In genomic region chr19:57560049-57560491, GRCh38 we compare ENCODE assay signal across 8 cellular contexts. TPM values are rescaled to one million over a fixed set of nuclear protein-coding genes. Genes with fewer than 3 reads are reported as not detected.
DNase-seq lines count a peak whose midpoint lies in the region; ATAC-seq, FAIRE-seq and TF ChIP-seq lines count a peak whose summit lies in the region.

No MANE protein-coding gene starts in this region.

- peaks cover 11% of the 10 kb centered on the region for H3K4me1 ChIP-seq in psoas muscle

- H3K4me1 Mint-ChIP-seq in WTC11: peaks cover 11% of the 10 kb centered on the region

- H3K9me3 Mint-ChIP-seq in WTC11: peaks cover 52% of the 10 kb centered on the region

- ATAC-seq in WTC11 (no peak), psoas muscle (peak in 3 of 4 donors; percentile 20 to 57 (median 48)), HG02938 (IDR thresholded peaks at IDR 0.05; ENCODE audit: unreplicated experiment) (no peak)

- H3K4me3 Mint-ChIP-seq in WTC11: peak overlapping the region; percentile 97

- no peak for FAIRE-seq in RCC 7860 (lab: Jason Lieb, UNC)

- CTCF ChIA-PET in WTC11 (lab: Charles Lee): no interaction called here

- in situ Hi-C loops in ACHN (cut with HindIII; ENCODE audit: low pct_ligation_motif_present, low pct_unique_long_range_greater_than_20kb, low sequenced_read_pairs): no loop called here

- peaks cover 42% of the 10 kb centered on the region for H3K36me3 Mint-ChIP-seq in WTC11

- no peak for TF ChIP-seq CTCF in WTC11 (IDR thresholded peaks at IDR 0.05)
- TF ChIP-seq CTCF in psoas muscle (IDR thresholded peaks at IDR 0.05): no peak

- peaks cover 31% of the 10 kb centered on the region for H3K9me3 ChIP-seq in psoas muscle

- peaks cover 3% of the 10 kb centered on the region; the same call in 1 of the 2 replicates for H3K36me3 ChIP-seq in H7 (replicated peaks; ENCODE audit: control insufficient read depth, insufficient read depth, low read length)
- H3K36me3 ChIP-seq in psoas muscle (ENCODE audit: insufficient read depth in 1 of 2, low read depth in 1 of 2): peaks cover 6 to 12% of the 10 kb centered on the region in 2 donors

- POLR2A ChIA-PET in WTC11 (lab: Charles Lee): no interaction called here

- WGBS in psoas muscle, 3 donors: 16 to 23% (median 20%) methylated on average over 23 of the region's 23 CpGs

- peaks cover 40% of the 10 kb centered on the region for H3K27me3 Mint-ChIP-seq in WTC11 (ENCODE audit: low read depth)

- DNase-seq in ACHN: peak; percentile 17
- peak; percentile 36 for DNase-seq in H7
- DNase-seq in WTC11 (ENCODE audit: low spot score): no peak
- peak; percentile 81 for DNase-seq in foreskin melanocyte
- peak; percentile 46 to 60 for DNase-seq in psoas muscle
- DNase-seq in stimulated activated naive CD4-positive, alpha-beta T cell treated with Interleukin-2 at 50 U/mL for 16 hours (lab: John Stamatoyannopoulos, UW): no peak
- DNase-seq in RCC 7860 (ENCODE audit: low spot score): no peak

- intact Hi-C loops in psoas muscle (cut with DNase I): loop anchor here in 1 of 2 donors (2.0 kb wide), 1 partner anchor 19 kb away; the partner anchor contains the start of gene ZNF416

- H3K4me3 ChIP-seq in H7 (ENCODE audit: insufficient read depth, low read depth, low read length) (no peak overlapping the region), psoas muscle (peak overlapping the region; percentile 96)

- H3K27me3 ChIP-seq in H7 (ENCODE audit: control insufficient read depth, insufficient read depth, low read length): no peaks in the 10 kb centered on the region
- no peaks in the 10 kb centered on the region for H3K27me3 ChIP-seq in psoas muscle (ENCODE audit: insufficient read depth in 3 of 3, low read length in 2 of 3)

- peak overlapping the region; percentile 68 for H3K27ac ChIP-seq in psoas muscle

- no peak overlapping the region; the same call in 1 of the 2 replicates for H3K27ac Mint-ChIP-seq in WTC11

TF ChIP-seq in WTC11, 78 proteins besides CTCF, POLR2A, EP300 and RAD21:
- TF ChIP-seq CREM (CRISPR knock-in tag; IDR thresholded peaks at IDR 0.05) (no peak), ESRRA (CRISPR knock-in tag; IDR thresholded peaks at IDR 0.05; ENCODE audit: borderline replicate concordance) (no peak), ZNF416 (CRISPR knock-in tag; IDR thresholded peaks at IDR 0.05) (no peak), HMGXB4 (CRISPR knock-in tag; IDR thresholded peaks at IDR 0.05) (no peak), USF2 (CRISPR knock-in tag; IDR thresholded peaks at IDR 0.05) (no peak), TEAD1 (CRISPR knock-in tag; IDR thresholded peaks at IDR 0.05) (no peak), MAX (CRISPR knock-in tag; IDR thresholded peaks at IDR 0.05) (no peak), E2F1 (CRISPR knock-in tag; IDR thresholded peaks at IDR 0.05) (no peak), CBFB (CRISPR knock-in tag; IDR thresholded peaks at IDR 0.05; ENCODE audit: low read depth) (no peak), PREB (CRISPR knock-in tag; IDR thresholded peaks at IDR 0.05; ENCODE audit: borderline replicate concordance) (no peak), FOXK1 (CRISPR knock-in tag; IDR thresholded peaks at IDR 0.05) (no peak), ATF1 (CRISPR knock-in tag; IDR thresholded peaks at IDR 0.05) (no peak), OVOL2 (CRISPR knock-in tag; IDR thresholded peaks at IDR 0.05; ENCODE audit: borderline replicate concordance) (no peak), ERG (CRISPR knock-in tag; IDR thresholded peaks at IDR 0.05) (no peak)

RNA-seq across cellular contexts. Expression of gene ZNF550, which starts 0.4 kb away (rescaled TPM):
- total RNA-seq in H7 (2014; rRNA removed; shearing (Covaris generic)): 5.7 and 9.7 TPM in 2 replicates
- 13.0 to 17.5 TPM (median 15.5 TPM) in 3 replicates for total RNA-seq in WTC11 (2021)
- total RNA-seq in psoas muscle: 1 to 10 TPM; 2.1 to 4.9 (median 4.6) TPM
- polyA plus RNA-seq in psoas muscle: 1 to 10 TPM; 1.5 to 5.0 (median 2.9) TPM

RNA-seq across cellular contexts. Expression of gene ZNF416, which starts 18.6 kb away (rescaled TPM):
- 5.2 and 7.1 TPM in 2 replicates for total RNA-seq in H7 (2014; rRNA removed; shearing (Covaris generic))
- total RNA-seq in WTC11 (2021): 8.3 to 10.0 TPM (median 9.1 TPM) in 3 replicates
- total RNA-seq in psoas muscle: 1 to 10 TPM; 2.1 to 4.0 (median 2.4) TPM
- polyA plus RNA-seq in psoas muscle: 1 to 10 TPM; 1.9 to 2.9 (median 2.3) TPM

RNA-seq across cellular contexts. Expression of gene ZIK1, which starts 23.9 kb away (rescaled TPM):
- 15.9 and 25.7 TPM in 2 replicates for total RNA-seq in H7 (2014; rRNA removed; shearing (Covaris generic))
- total RNA-seq in WTC11 (2021): 30.0 to 31.5 TPM (median 31.1 TPM) in 3 replicates
- total RNA-seq in psoas muscle: 1 to 10 TPM in 2 of 4 donors, under 1 TPM in 2; 0.74 to 2.9 (median 1.3) TPM
- polyA plus RNA-seq in psoas muscle: 1 to 10 TPM in 2 of 3 donors, under 1 TPM in 1; 0.72 to 4.4 (median 2.5) TPM

RNA-seq across cellular contexts. Expression of gene ZNF549, which starts 32.9 kb away (rescaled TPM):
- 3.6 and 5.6 TPM in 2 replicates for total RNA-seq in H7 (2014; rRNA removed; shearing (Covaris generic))
- total RNA-seq in WTC11 (2021) (8.8 to 9.7 TPM (median 9.2 TPM) in 3 replicates), psoas muscle (1 to 10 TPM; 1.5 to 4.0 (median 2.3) TPM)
- 1 to 10 TPM; 1.4 to 4.6 (median 2.6) TPM for polyA plus RNA-seq in psoas muscle

RNA-seq across cellular contexts. Expression of gene ZNF530, which starts 39.6 kb away (rescaled TPM):
- 7.2 and 11.5 TPM in 2 replicates for total RNA-seq in H7 (2014; rRNA removed; shearing (Covaris generic))
- total RNA-seq in WTC11 (2021): 10.4 to 12.0 TPM (median 11.2 TPM) in 3 replicates
- 1 to 10 TPM in 3 of 4 donors, under 1 TPM in 1; 0.81 to 2.9 (median 2.0) TPM for total RNA-seq in psoas muscle
- polyA plus RNA-seq in psoas muscle: 10 to 100 TPM in 1 of 3 donors, 1 to 10 TPM in 2; 1.7 to 11.7 (median 2.4) TPM

Comparison
In these comparisons a context has a peak if more than half of its experiments do, and no peak if none do; other contexts are left out.
1. DNase-seq: peak in ACHN (single experiment), H7 (single experiment), foreskin melanocyte (single experiment) and psoas muscle (2 of 2); none in WTC11 (single experiment), stimulated activated naive CD4-positive, alpha-beta T cell treated with Interleukin-2 at 50 U/mL for 16 hours (single experiment) and RCC 7860 (single experiment).
2. ATAC-seq: peak in psoas muscle (3 of 4); none in WTC11 (single experiment) and HG02938 (single experiment).